Comparison of ENCODE assay signal across 11 cellular contexts in genomic region chr13:47100214-47100853, GRCh38.
DNase-seq lines count a peak whose midpoint lies in the region; ATAC-seq and TF ChIP-seq lines count a peak whose summit lies in the region.
"Had no signal": no experiment of that assay in that cellular context is flagged by ENCODE, and none has a peak within 500 bp of the region (broad histone marks: within the 10 kb centered on the region; RNA-seq: fewer than 3 reads in every experiment).

No MANE protein-coding gene starts in this region.

- H3K27ac ChIP-seq in upper lobe of left lung: no peak overlapping the region
- no peak overlapping the region for H3K27ac ChIP-seq in colonic mucosa
- H3K27ac ChIP-seq: breast epithelium had no signal

- TF ChIP-seq CTCF in upper lobe of left lung (IDR thresholded peaks at IDR 0.05): no peak
- TF ChIP-seq CTCF in colonic mucosa (IDR thresholded peaks at IDR 0.05): no peak

- DNase-seq in ureter (ENCODE audit: low spot score): no peak
- DNase-seq in activated naive CD4-positive, alpha-beta T cell treated with Interleukin-2 at 50 U/mL for 16 hours: no peak
- DNase-seq in upper lobe of left lung: no peak
- DNase-seq in colonic mucosa: no peak
- DNase-seq: CD8-positive, alpha-beta memory T cell; SIG-M5 had no signal

- H3K4me1 ChIP-seq in upper lobe of left lung (no peaks in the 10 kb centered on the region), colonic mucosa (no peaks in the 10 kb centered on the region)
- H3K4me1 ChIP-seq: breast epithelium had no signal

- no peak overlapping the region for H3K9ac ChIP-seq in colonic mucosa (ENCODE audit: low read depth in 2 of 2, low read length in 2 of 2)

- 47 to 57% methylated on average over 4 of the region's 4 CpGs for WGBS in upper lobe of left lung, 2 donors

- ATAC-seq in GM18861 (IDR thresholded peaks at IDR 0.05; ENCODE audit: unreplicated experiment) (peak; percentile 93), GM21515 (IDR thresholded peaks at IDR 0.05; ENCODE audit: unreplicated experiment) (peak; percentile 82), HG03060 (IDR thresholded peaks at IDR 0.05; ENCODE audit: low read depth, unreplicated experiment) (peak; percentile 84), SK-N-SH treated with all-trans-retinoic acid at 6 μM for 48 hours (no peak), upper lobe of left lung (ENCODE audit: low FRiP score in 2 of 2) (no peak)

- H3K4me3 ChIP-seq in upper lobe of left lung: no peak overlapping the region
- no peak overlapping the region for H3K4me3 ChIP-seq in colonic mucosa
- H3K4me3 ChIP-seq: breast epithelium had no signal

- no peaks in the 10 kb centered on the region for H3K9me3 ChIP-seq in upper lobe of left lung
- H3K9me3 ChIP-seq in colonic mucosa: no peaks in the 10 kb centered on the region
- H3K9me3 ChIP-seq: breast epithelium had no signal

- intact Hi-C loops in colonic mucosa (cut with DNase I): no loop called here

- TF ChIP-seq EP300 in upper lobe of left lung (IDR thresholded peaks at IDR 0.05): no peak

- H3K36me3 ChIP-seq in upper lobe of left lung (no peaks in the 10 kb centered on the region), colonic mucosa (no peaks in the 10 kb centered on the region)
- H3K36me3 ChIP-seq: breast epithelium had no signal

- no peak for TF ChIP-seq POLR2A in upper lobe of left lung (IDR thresholded peaks at IDR 0.05)

- H3K27me3 ChIP-seq in upper lobe of left lung: no peaks in the 10 kb centered on the region
- no peaks in the 10 kb centered on the region for H3K27me3 ChIP-seq in colonic mucosa
- H3K27me3 ChIP-seq: breast epithelium had no signal

TF ChIP-seq in SK-N-SH treated with all-trans-retinoic acid at 6 μM for 48 hours, 23 proteins besides CTCF, POLR2A, EP300 and RAD21:
- TF ChIP-seq ESRRG (CRISPR knock-in tag; IDR thresholded peaks at IDR 0.05) (no peak), TCF4 (CRISPR knock-in tag; IDR thresholded peaks at IDR 0.05; ENCODE audit: borderline replicate concordance) (peak; percentile 50; the same call in 1 of the 2 replicates)

Comparison
In these comparisons a context has a peak if more than half of its experiments do, and no peak if none do; other contexts are left out.
1. ATAC-seq: peak in GM18861 (single experiment), GM21515 (single experiment) and HG03060 (single experiment); none in SK-N-SH treated with all-trans-retinoic acid at 6 μM for 48 hours (single experiment) and upper lobe of left lung (0 of 2).